In the genomic region with DNA sequence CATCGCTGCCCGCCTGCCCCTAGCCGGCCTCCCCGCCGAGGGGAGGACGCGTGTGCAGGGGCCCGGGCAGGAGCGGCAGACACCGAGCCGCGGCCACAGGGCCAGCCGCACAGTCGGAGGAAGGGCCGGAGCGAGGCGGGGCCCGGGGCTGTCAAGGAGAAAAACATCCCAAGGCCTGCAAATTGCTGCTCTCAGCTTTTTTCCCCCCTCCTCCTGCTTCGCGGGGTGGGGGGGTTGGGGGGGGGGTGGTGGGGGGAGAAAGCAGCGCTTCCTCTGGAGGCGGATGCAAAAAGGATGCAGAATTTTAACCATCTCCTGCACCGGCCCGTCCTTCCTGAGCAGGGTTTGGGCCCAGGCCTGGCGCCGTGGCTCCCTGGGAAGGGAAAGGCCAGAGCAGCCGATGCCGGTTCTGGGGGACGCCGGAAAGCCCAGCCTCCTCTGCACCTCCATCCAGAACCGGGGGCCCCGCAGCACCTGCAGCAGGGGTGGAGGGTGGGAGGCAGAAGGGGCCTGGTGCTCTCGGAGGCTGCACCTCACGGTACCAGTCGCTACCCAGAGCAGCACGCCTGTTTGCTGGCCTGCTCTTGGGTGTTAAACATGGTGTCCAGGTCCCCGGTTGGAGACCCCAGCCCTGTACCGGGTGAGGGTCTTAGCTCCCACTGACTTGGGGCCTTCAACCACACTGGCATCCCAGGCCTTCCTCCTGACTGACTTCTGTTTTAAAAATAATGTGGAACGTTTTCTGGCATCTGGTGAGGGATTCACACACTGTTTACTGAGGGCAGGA, we compare ENCODE assay signal across 8 cellular contexts.
DNase-seq lines count a peak whose midpoint lies in the region; ATAC-seq, FAIRE-seq and TF ChIP-seq lines count a peak whose summit lies in the region.

No MANE protein-coding gene starts in this region.

- ATAC-seq in body of pancreas (peak; percentile 45), HG03469 (IDR thresholded peaks at IDR 0.05; ENCODE audit: unreplicated experiment) (no peak), GM18867 (IDR thresholded peaks at IDR 0.05; ENCODE audit: unreplicated experiment) (no peak)

- peak overlapping the region; percentile 74 to 96 (median 88) for H3K27ac Mint-ChIP-seq in immature natural killer cell

- no peaks in the 10 kb centered on the region for H3K9me3 Mint-ChIP-seq in immature natural killer cell

- WGBS in body of pancreas, 2 donors = 0 to 1% methylated on average over 4 to 35 of the region's 39 CpGs

- H3K27ac ChIP-seq in body of pancreas (peak overlapping the region; percentile 84 to 100 (median 98)), skeletal muscle tissue (ENCODE audit: low read depth, low read length) (peak overlapping the region; percentile 94)

- intact Hi-C loops in body of pancreas (cut with DNase I) = no loop called here

- H3K9me3 ChIP-seq in body of pancreas = no peaks in the 10 kb centered on the region
- H3K9me3 ChIP-seq in skeletal muscle tissue (ENCODE audit: control insufficient read depth in 3 of 3, low read length in 3 of 3) = no peaks in the 10 kb centered on the region

- peak overlapping the region; percentile 88 to 97 (median 88) for H3K9ac ChIP-seq in skeletal muscle tissue (ENCODE audit: low read depth in 1 of 3, low read length in 3 of 3)

- DNase-seq in activated gamma-delta T cell treated with Interleukin-2 at 50 U/mL for 16 hours = peak; percentile 38
- DNase-seq in activated gamma-delta T cell (lab: John Stamatoyannopoulos, UW) = no peak
- peak; percentile 68 for DNase-seq in RCC 7860 (ENCODE audit: low spot score)
- DNase-seq in body of pancreas = peak; percentile 62 to 77 (median 70)
- DNase-seq in immature natural killer cell = peak; percentile 45 to 58 (median 51)

- H3K4me1 Mint-ChIP-seq in immature natural killer cell = peaks cover 79 to 87% of the 10 kb centered on the region in 2 donors

- peak in 1 of 3 donors; percentile 41 for TF ChIP-seq POLR2A in body of pancreas (IDR thresholded peaks at IDR 0.05)

- no peaks in the 10 kb centered on the region for H3K36me3 Mint-ChIP-seq in immature natural killer cell

- H3K4me3 Mint-ChIP-seq in immature natural killer cell = peak overlapping the region; percentile 79 to 93 (median 90)

- H3K36me3 ChIP-seq in body of pancreas (replicated peaks in 1 of 2; ENCODE audit: insufficient read depth in 1 of 2, low read depth in 2 of 2) (no peaks in the 10 kb centered on the region), skeletal muscle tissue (ENCODE audit: control insufficient read depth in 3 of 3, insufficient read depth in 3 of 3, low read length in 3 of 3) (peaks cover 0 to 11% (median 11%) of the 10 kb centered on the region in 3 donors)

- peaks cover 88% of the 10 kb centered on the region for H3K4me1 ChIP-seq in body of pancreas
- H3K4me1 ChIP-seq in skeletal muscle tissue (ENCODE audit: control insufficient read depth in 3 of 3, insufficient read depth in 3 of 3, low read length in 3 of 3) = peaks cover 83 to 87% (median 85%) of the 10 kb centered on the region in 3 donors

- H3K27me3 ChIP-seq in body of pancreas (no peaks in the 10 kb centered on the region), skeletal muscle tissue (ENCODE audit: control insufficient read depth in 3 of 3, insufficient read depth in 3 of 3, low read length in 3 of 3) (no peaks in the 10 kb centered on the region)

- peaks cover 4 to 7% (median 7%) of the 10 kb centered on the region in 3 donors for H3K27me3 Mint-ChIP-seq in immature natural killer cell (ENCODE audit: low read depth in 3 of 3)

- no peak for FAIRE-seq in RCC 7860 (lab: Jason Lieb, UNC)

- H3K4me3 ChIP-seq in body of pancreas (peak overlapping the region; percentile 38 to 43), skeletal muscle tissue (ENCODE audit: low read length in 3 of 3) (peak overlapping the region; percentile 83 to 84 (median 84))

- TF ChIP-seq CTCF in body of pancreas (IDR thresholded peaks at IDR 0.05) = no peak
